8 cellular contexts compared by ENCODE assay signal in the genomic region with DNA sequence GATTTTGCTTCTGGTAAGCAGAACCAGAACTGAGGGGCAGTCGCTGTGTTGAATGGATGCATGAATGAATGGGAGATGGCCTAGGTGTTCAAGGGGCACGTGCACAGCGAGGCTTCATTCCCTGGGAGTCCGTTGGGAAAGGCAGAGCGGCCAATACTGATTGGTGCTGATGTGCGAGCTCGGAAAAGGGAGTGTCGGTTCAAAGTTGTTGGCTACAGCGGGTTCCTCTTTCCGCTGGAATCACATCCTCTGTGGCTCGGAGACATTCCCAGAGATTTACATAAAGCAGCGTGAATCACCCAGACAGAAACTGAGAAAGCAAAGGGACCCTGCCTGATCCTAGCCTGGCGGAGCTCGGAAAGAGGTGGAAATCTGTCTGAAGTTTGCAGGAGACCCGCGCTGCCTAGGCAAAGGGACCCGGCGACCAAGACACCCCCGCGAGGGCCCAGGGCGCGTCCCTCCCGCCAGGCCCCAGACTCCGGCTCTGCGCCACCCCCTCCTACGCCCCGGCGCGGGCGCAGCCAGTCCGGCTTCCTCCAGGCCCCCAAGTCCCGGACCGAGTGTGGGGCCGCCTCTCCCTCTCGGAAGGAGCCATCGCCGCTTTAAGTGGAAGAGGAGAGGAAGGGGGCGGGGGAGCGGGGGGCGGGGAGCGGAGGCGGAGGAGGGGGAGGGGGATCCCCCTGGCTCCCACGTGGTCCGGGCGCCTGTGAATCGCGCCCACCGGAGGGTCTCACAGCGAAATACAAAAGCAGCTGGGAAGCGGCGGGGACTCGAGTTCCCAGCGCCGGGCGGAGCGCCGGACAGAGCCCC. TPM values are rescaled to one million over a fixed set of nuclear protein-coding genes. Genes with fewer than 3 reads are reported as not detected.
A peak's percentile ranks its signal among the peaks of the same experiment; 100 is the strongest.
DNase-seq lines count a peak whose midpoint lies in the region; ATAC-seq and TF ChIP-seq lines count a peak whose summit lies in the region.

A gene with protein sequence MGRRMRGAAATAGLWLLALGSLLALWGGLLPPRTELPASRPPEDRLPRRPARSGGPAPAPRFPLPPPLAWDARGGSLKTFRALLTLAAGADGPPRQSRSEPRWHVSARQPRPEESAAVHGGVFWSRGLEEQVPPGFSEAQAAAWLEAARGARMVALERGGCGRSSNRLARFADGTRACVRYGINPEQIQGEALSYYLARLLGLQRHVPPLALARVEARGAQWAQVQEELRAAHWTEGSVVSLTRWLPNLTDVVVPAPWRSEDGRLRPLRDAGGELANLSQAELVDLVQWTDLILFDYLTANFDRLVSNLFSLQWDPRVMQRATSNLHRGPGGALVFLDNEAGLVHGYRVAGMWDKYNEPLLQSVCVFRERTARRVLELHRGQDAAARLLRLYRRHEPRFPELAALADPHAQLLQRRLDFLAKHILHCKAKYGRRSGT (plus strand): TSS at position 774 of the 810 bp plus-strand sequence. CDS start 177 bp downstream, outside the sequence.

- H3K27ac ChIP-seq in AG04450 (ENCODE audit: low read depth, low read length), result peak within 1 kb of the TSS; percentile 80
- peak within 1 kb of the TSS; percentile 82 to 92 for H3K27ac ChIP-seq in uterus

- H3K9me3 Mint-ChIP-seq in activated naive CD4-positive, alpha-beta T cell treated with anti-CD3 and anti-CD28 coated beads, Interleukin-2, amount 10 ng/mL, durations not matched to agents 7 days and 5 days, result no peaks in the 10 kb centered on the region
- no peaks in the 10 kb centered on the region for H3K9me3 Mint-ChIP-seq in nephron

- TF ChIP-seq CTCF in AG04450 (IDR thresholded peaks at IDR 0.05; ENCODE audit: low read depth, low read length), result no peak
- TF ChIP-seq CTCF in nephron (IDR thresholded peaks at IDR 0.05; ENCODE audit: unreplicated experiment in 3 of 3), result no peak
- TF ChIP-seq CTCF in uterus (IDR thresholded peaks at IDR 0.05), result no peak

- H3K27ac Mint-ChIP-seq in activated naive CD4-positive, alpha-beta T cell treated with anti-CD3 and anti-CD28 coated beads, Interleukin-2, amount 10 ng/mL, durations not matched to agents 7 days and 5 days, result no peak within 1 kb of the TSS
- peak within 1 kb of the TSS; percentile 90 to 95 (median 94) for H3K27ac Mint-ChIP-seq in nephron

- peak; percentile 72 for DNase-seq in AG04450 (ENCODE audit: low read depth, low spot score)
- peak; percentile 33 for DNase-seq in NCI-H446 treated with DMSO at 0.1 percent for 48 hours (lab: John Stamatoyannopoulos, UW)
- DNase-seq in activated naive CD4-positive, alpha-beta T cell treated with anti-CD3 and anti-CD28 coated beads, Interleukin-2, amount 10 ng/mL, durations not matched to agents 7 days and 5 days, result peak; percentile 43
- DNase-seq in foreskin melanocyte, result peak; percentile 74
- DNase-seq in uterus, result peak; percentile 68 to 69

- peaks cover 13% of the 10 kb centered on the region for H3K4me1 Mint-ChIP-seq in activated naive CD4-positive, alpha-beta T cell treated with anti-CD3 and anti-CD28 coated beads, Interleukin-2, amount 10 ng/mL, durations not matched to agents 7 days and 5 days
- peaks cover 57% of the 10 kb centered on the region for H3K4me1 Mint-ChIP-seq in nephron

- ATAC-seq in GM18498 (IDR thresholded peaks at IDR 0.05; ENCODE audit: unreplicated experiment), result peak; percentile 40
- ATAC-seq in HG02938 (IDR thresholded peaks at IDR 0.05; ENCODE audit: unreplicated experiment), result peak; percentile 25

- no peaks in the 10 kb centered on the region for H3K4me1 ChIP-seq in uterus

- no peak for TF ChIP-seq POLR2A in uterus (IDR thresholded peaks at IDR 0.05)

- peaks cover 48% of the 10 kb centered on the region for H3K27me3 Mint-ChIP-seq in activated naive CD4-positive, alpha-beta T cell treated with anti-CD3 and anti-CD28 coated beads, Interleukin-2, amount 10 ng/mL, durations not matched to agents 7 days and 5 days
- no peaks in the 10 kb centered on the region for H3K27me3 Mint-ChIP-seq in nephron (ENCODE audit: low read depth)

- H3K4me3 Mint-ChIP-seq in activated naive CD4-positive, alpha-beta T cell treated with anti-CD3 and anti-CD28 coated beads, Interleukin-2, amount 10 ng/mL, durations not matched to agents 7 days and 5 days, result peak within 1 kb of the TSS; percentile 71
- H3K4me3 Mint-ChIP-seq in nephron, result peak within 1 kb of the TSS; percentile 89 to 92 (median 90)

- CTCF ChIA-PET in AG04450 (lab: Charles Lee), result interaction anchor here (0.6 to 1.4 kb wide), 4 partner anchors 24 to 641 kb away, joined by 3 to 10 read pairs (median 4); no protein-coding TSS in a partner anchor
- CTCF ChIA-PET in activated naive CD4-positive, alpha-beta T cell treated with anti-CD3 and anti-CD28 coated beads, Interleukin-2, amount 10 ng/mL, durations not matched to agents 7 days and 5 days (lab: Charles Lee), result interaction anchor here (0.7 to 1.2 kb wide), 2 partner anchors 204 to 648 kb away, joined by 3 to 4 read pairs; no protein-coding TSS in a partner anchor

- H3K9me3 ChIP-seq in AG04450 (ENCODE audit: control insufficient read depth, insufficient read depth, low read length) (no peaks in the 10 kb centered on the region), uterus (no peaks in the 10 kb centered on the region)

- H3K4me3 ChIP-seq in AG04450 (ENCODE audit: low read depth, low read length) (peak within 1 kb of the TSS; percentile 78), uterus (peak within 1 kb of the TSS; percentile 38 to 56)

- no peaks in the 10 kb centered on the region for H3K36me3 Mint-ChIP-seq in activated naive CD4-positive, alpha-beta T cell treated with anti-CD3 and anti-CD28 coated beads, Interleukin-2, amount 10 ng/mL, durations not matched to agents 7 days and 5 days
- no peaks in the 10 kb centered on the region for H3K36me3 Mint-ChIP-seq in nephron (ENCODE audit: low read depth)

- H3K36me3 ChIP-seq in uterus, result no peaks in the 10 kb centered on the region

- intact Hi-C loops in uterus (cut with DNase I; ENCODE audit: low total_unique reads), result loop anchor here (5.0 kb wide), 2 partner anchors 509 to 639 kb away; no protein-coding TSS in a partner anchor

- H3K27me3 ChIP-seq in AG04450 (ENCODE audit: control insufficient read depth, insufficient read depth, low read length) (no peaks in the 10 kb centered on the region), uterus (no peaks in the 10 kb centered on the region)

- POLR2A ChIA-PET in AG04450 (lab: Yijun Ruan, JAX), result interaction anchor here (0.8 to 1.2 kb wide), 2 partner anchors 93 to 204 kb away, joined by 3 to 6 read pairs; a partner anchor contains a TSS

RNA-seq across cellular contexts. Expression of the gene that starts here (rescaled TPM):
- 4.8 and 5.6 TPM in 2 replicates for polyA plus RNA-seq in AG04450 (2011; rRNA removed)
- polyA minus RNA-seq in AG04450 (2011; rRNA and poly(A)+ RNA removed), result 4.4 and 6.0 TPM in 2 replicates
- 10 to 100 TPM in 1 of 4 donors, 1 to 10 TPM in 3; 2.1 to 48.5 (median 5.6) TPM for total RNA-seq in uterus

Comparison
In these comparisons a context has a peak if more than half of its experiments do, and no peak if none do; other contexts are left out.
1. Peak in every context shown above with its lines: DNase-seq, ATAC-seq, H3K4me3 ChIP-seq and H3K27ac ChIP-seq.